In genomic region chr2:72826156-72826477, GRCh38 we compare ENCODE assay signal across 8 cellular contexts. TPM values are rescaled to one million over a fixed set of nuclear protein-coding genes. Genes with fewer than 3 reads are reported as not detected.
A peak's percentile ranks its signal among the peaks of the same experiment; 100 is the strongest.
DNase-seq lines count a peak whose midpoint lies in the region; ATAC-seq and TF ChIP-seq lines count a peak whose summit lies in the region.

No MANE protein-coding gene starts in this region.

- H3K27ac ChIP-seq in HCT116 (ENCODE audit: low read depth, low read length), result no peak overlapping the region
- peak overlapping the region in 1 of 4 donors; percentile 90 for H3K27ac ChIP-seq in gastroesophageal sphincter
- H3K27ac ChIP-seq in smooth muscle cell (ENCODE audit: low read depth), result no peak overlapping the region

- peaks cover 77% of the 10 kb centered on the region for H3K4me1 Mint-ChIP-seq in activated CD4-positive, alpha-beta memory T cell treated with anti-CD3 and anti-CD28 coated beads, Interleukin-2, amount 10 ng/mL, durations not matched to agents 7 days and 5 days

- no peak for TF ChIP-seq EP300 in gastroesophageal sphincter (IDR thresholded peaks at IDR 0.05)

- no peak for TF ChIP-seq POLR2A in HCT116 (IDR thresholded peaks at IDR 0.05; ENCODE audit: borderline replicate concordance, extremely low read depth, insufficient read depth, insufficient read length)
- no peak for TF ChIP-seq POLR2A in gastroesophageal sphincter (IDR thresholded peaks at IDR 0.05)

- 57% methylated on average over 5 of the region's 10 CpGs; no CpG with 5 or more reads in 1 of the 2 donors for WGBS in gastroesophageal sphincter (ENCODE audit: low coverage in 1 of 2), 2 donors
- WGBS in smooth muscle cell (ENCODE audit: low lambda C conversion rate), result 68% methylated on average over 10 of the region's 10 CpGs

- H3K4me3 Mint-ChIP-seq in activated CD4-positive, alpha-beta memory T cell treated with anti-CD3 and anti-CD28 coated beads, Interleukin-2, amount 10 ng/mL, durations not matched to agents 7 days and 5 days, result peak overlapping the region; percentile 86

- H3K4me3 ChIP-seq in HCT116 (replicated peaks in 1 of 2; ENCODE audit: low read depth in 1 of 2, low read length in 2 of 2), result peak overlapping the region; percentile 59 to 84
- H3K4me3 ChIP-seq in gastroesophageal sphincter, result peak overlapping the region; percentile 61 to 90
- peak overlapping the region; percentile 92 for H3K4me3 ChIP-seq in smooth muscle cell

- ATAC-seq in HCT116 (no peak), gastroesophageal sphincter (peak; percentile 3), HG03460 (IDR thresholded peaks at IDR 0.05; ENCODE audit: unreplicated experiment) (no peak), GM18511 (IDR thresholded peaks at IDR 0.05; ENCODE audit: unreplicated experiment) (no peak), GM21367 (IDR thresholded peaks at IDR 0.05; ENCODE audit: unreplicated experiment) (no peak)

- no peaks in the 10 kb centered on the region for H3K27me3 Mint-ChIP-seq in activated CD4-positive, alpha-beta memory T cell treated with anti-CD3 and anti-CD28 coated beads, Interleukin-2, amount 10 ng/mL, durations not matched to agents 7 days and 5 days

- H4K20me1 ChIP-seq in HCT116 (ENCODE audit: insufficient read depth) (no peaks in the 10 kb centered on the region), smooth muscle cell (ENCODE audit: low read depth) (peaks cover 20% of the 10 kb centered on the region)

- H3K36me3 ChIP-seq in HCT116 (ENCODE audit: control insufficient read depth in 1 of 2, insufficient read depth in 2 of 2, low read length in 2 of 2) (no peaks in the 10 kb centered on the region), gastroesophageal sphincter (no peaks in the 10 kb centered on the region), smooth muscle cell (ENCODE audit: low read depth) (no peaks in the 10 kb centered on the region)

- CTCF ChIA-PET in HCT116 (lab: Charles Lee), result no interaction called here
- CTCF ChIA-PET in activated CD4-positive, alpha-beta memory T cell treated with anti-CD3 and anti-CD28 coated beads, Interleukin-2, amount 10 ng/mL, durations not matched to agents 7 days and 5 days (lab: Charles Lee), result interaction anchor here (1.1 kb wide), 1 partner anchor 32 kb away, joined by 3 read pairs; no protein-coding TSS in a partner anchor

- TF ChIP-seq CTCF in HCT116 (IDR thresholded peaks at IDR 0.05 in 2 of 3, conservative IDR thresholded peaks at IDR 0.05 in 1 of 3; ENCODE audit: borderline replicate concordance in 1 of 3, insufficient read depth in 1 of 3, low read depth in 2 of 3, low read length in 2 of 3) (no peak), gastroesophageal sphincter (IDR thresholded peaks at IDR 0.05) (no peak), smooth muscle cell (IDR thresholded peaks at IDR 0.05; ENCODE audit: borderline replicate concordance, insufficient read depth, poor library complexity, severe bottlenecking) (no peak)

- H3K79me2 ChIP-seq in HCT116 (ENCODE audit: insufficient read depth, low read length) (0 out of 2 replicates have a peak, but pooled peaks cover 10% of the 10 kb centered on the region), smooth muscle cell (ENCODE audit: low read depth) (peaks cover 30% of the 10 kb centered on the region)

- peaks cover 2% of the 10 kb centered on the region for H3F3A ChIP-seq in smooth muscle cell (ENCODE audit: low read depth)

- H3K27ac Mint-ChIP-seq in activated CD4-positive, alpha-beta memory T cell treated with anti-CD3 and anti-CD28 coated beads, Interleukin-2, amount 10 ng/mL, durations not matched to agents 7 days and 5 days, result peak overlapping the region; percentile 77

- peak overlapping the region; percentile 81; the same call in 1 of the 2 replicates for H3K9ac ChIP-seq in HCT116 (ENCODE audit: low read length)
- H3K9ac ChIP-seq in smooth muscle cell (ENCODE audit: low read depth), result no peak overlapping the region

- H3K9me2 ChIP-seq in HCT116 (ENCODE audit: insufficient read depth), result peaks cover 3% of the 10 kb centered on the region; the same call in 1 of the 2 replicates

- intact Hi-C loops in HCT116 (cut with micrococcal nuclease), result no loop called here

- RAD21 ChIA-PET in HCT116 (lab: Charles Lee; ENCODE audit: low non-redundant PET in 1 of 2, low total read pairs in 2 of 2, uncharacterized antibody in 2 of 2, unreplicated experiment in 2 of 2), result no interaction called here

- peak overlapping the region; percentile 99 for H2AFZ ChIP-seq in HCT116 (ENCODE audit: low read depth, low read length, poor library complexity, severe bottlenecking)
- H2AFZ ChIP-seq in smooth muscle cell (ENCODE audit: low read depth), result peak overlapping the region; percentile 97

- H3K36me3 Mint-ChIP-seq in activated CD4-positive, alpha-beta memory T cell treated with anti-CD3 and anti-CD28 coated beads, Interleukin-2, amount 10 ng/mL, durations not matched to agents 7 days and 5 days (ENCODE audit: low read depth), result peaks cover 20% of the 10 kb centered on the region

- H3K4me1 ChIP-seq in HCT116 (ENCODE audit: control insufficient read depth in 1 of 2, insufficient read depth in 2 of 2, low read length in 2 of 2) (peaks cover 4 to 26% of the 10 kb centered on the region in 2 experiments), gastroesophageal sphincter (peaks cover 0 to 30% (median 11%) of the 10 kb centered on the region in 3 donors), smooth muscle cell (ENCODE audit: low read depth) (no peaks in the 10 kb centered on the region)

- in situ Hi-C loops in G401 (cut with HindIII; ENCODE audit: low sequenced_read_pairs), result no loop called here

- H3K4me2 ChIP-seq in HCT116 (ENCODE audit: low read length) (peak overlapping the region; percentile 84), smooth muscle cell (peak overlapping the region; percentile 86)

- DNase-seq in HCT116 (ENCODE audit: low read depth, low spot score), result no peak
- DNase-seq in activated CD4-positive, alpha-beta memory T cell treated with anti-CD3 and anti-CD28 coated beads, Interleukin-2, amount 10 ng/mL, durations not matched to agents 7 days and 5 days, result no peak
- DNase-seq in smooth muscle cell (lab: John Stamatoyannopoulos, UW; ENCODE audit: unreplicated experiment), result no peak
- no peak for DNase-seq in G401 (ENCODE audit: low spot score)

- no peak for TF ChIP-seq RAD21 in HCT116 (IDR thresholded peaks at IDR 0.05; ENCODE audit: low read depth)

- H3K27me3 ChIP-seq in HCT116 (ENCODE audit: insufficient read depth, low read length) (no peaks in the 10 kb centered on the region), gastroesophageal sphincter (peaks cover under 1% of the 10 kb centered on the region), smooth muscle cell (ENCODE audit: low read depth) (no peaks in the 10 kb centered on the region)

- H3K9me3 Mint-ChIP-seq in activated CD4-positive, alpha-beta memory T cell treated with anti-CD3 and anti-CD28 coated beads, Interleukin-2, amount 10 ng/mL, durations not matched to agents 7 days and 5 days, result no peaks in the 10 kb centered on the region

- H3K9me3 ChIP-seq in HCT116 (ENCODE audit: control insufficient read depth in 1 of 2, insufficient read depth in 1 of 2, low read depth in 1 of 2, low read length in 2 of 2), result no peaks in the 10 kb centered on the region
- H3K9me3 ChIP-seq in gastroesophageal sphincter, result no peaks in the 10 kb centered on the region
- no peaks in the 10 kb centered on the region for H3K9me3 ChIP-seq in smooth muscle cell (replicated peaks; ENCODE audit: low read depth)

- POLR2A ChIA-PET in HCT116 (lab: Charles Lee), result no interaction called here
- POLR2A ChIA-PET in activated CD4-positive, alpha-beta memory T cell treated with anti-CD3 and anti-CD28 coated beads, Interleukin-2, amount 10 ng/mL, durations not matched to agents 7 days and 5 days (lab: Charles Lee), result no interaction called here

- no TSS peak for BruUV-seq in HCT116 (replicated peaks; lab: Mats Ljungman, UMichigan)

TF ChIP-seq in HCT116, 20 proteins besides CTCF, POLR2A, EP300 and RAD21 (continues in another document):
- no peak for TF ChIP-seq EZH2 (IDR thresholded peaks at IDR 0.05)
- TF ChIP-seq, protein P1, sequence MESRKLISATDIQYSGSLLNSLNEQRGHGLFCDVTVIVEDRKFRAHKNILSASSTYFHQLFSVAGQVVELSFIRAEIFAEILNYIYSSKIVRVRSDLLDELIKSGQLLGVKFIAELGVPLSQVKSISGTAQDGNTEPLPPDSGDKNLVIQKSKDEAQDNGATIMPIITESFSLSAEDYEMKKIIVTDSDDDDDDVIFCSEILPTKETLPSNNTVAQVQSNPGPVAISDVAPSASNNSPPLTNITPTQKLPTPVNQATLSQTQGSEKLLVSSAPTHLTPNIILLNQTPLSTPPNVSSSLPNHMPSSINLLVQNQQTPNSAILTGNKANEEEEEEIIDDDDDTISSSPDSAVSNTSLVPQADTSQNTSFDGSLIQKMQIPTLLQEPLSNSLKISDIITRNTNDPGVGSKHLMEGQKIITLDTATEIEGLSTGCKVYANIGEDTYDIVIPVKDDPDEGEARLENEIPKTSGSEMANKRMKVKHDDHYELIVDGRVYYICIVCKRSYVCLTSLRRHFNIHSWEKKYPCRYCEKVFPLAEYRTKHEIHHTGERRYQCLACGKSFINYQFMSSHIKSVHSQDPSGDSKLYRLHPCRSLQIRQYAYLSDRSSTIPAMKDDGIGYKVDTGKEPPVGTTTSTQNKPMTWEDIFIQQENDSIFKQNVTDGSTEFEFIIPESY (IDR thresholded peaks at IDR 0.05; ENCODE audit: extremely low read depth, insufficient replicate concordance, low read length), result no peak
- TF ChIP-seq ZFX (IDR thresholded peaks at IDR 0.05), result no peak

RNA-seq across cellular contexts. Expression of gene EXOC6B, which starts 0.3 kb away (rescaled TPM):
- total RNA-seq in HCT116 (2021; ENCODE audit: unreplicated experiment) (25.4 TPM), gastroesophageal sphincter (10 to 100 TPM; 35.3 to 47.2 (median 41.2) TPM), smooth muscle cell (19.7 and 34.6 TPM in 2 replicates)
- polyA plus RNA-seq in HCT116 (2012), result 11.1 and 11.2 TPM in 2 replicates
- 10 to 100 TPM; 18.7 to 24.2 TPM for total RNA-seq in activated CD4-positive, alpha-beta memory T cell treated with anti-CD3 and anti-CD28 coated beads, Interleukin-2, amount 10 ng/mL, durations not matched to agents 7 days and 5 days
- polyA plus RNA-seq in smooth muscle cell, result 6.9 and 8.8 TPM in 2 replicates
- 19.1 and 39.5 TPM in 2 replicates for total RNA-seq in G401 (2014; rRNA removed; shearing (Covaris generic))
